ENCODE assay signal across 11 cellular contexts in the genomic region with DNA sequence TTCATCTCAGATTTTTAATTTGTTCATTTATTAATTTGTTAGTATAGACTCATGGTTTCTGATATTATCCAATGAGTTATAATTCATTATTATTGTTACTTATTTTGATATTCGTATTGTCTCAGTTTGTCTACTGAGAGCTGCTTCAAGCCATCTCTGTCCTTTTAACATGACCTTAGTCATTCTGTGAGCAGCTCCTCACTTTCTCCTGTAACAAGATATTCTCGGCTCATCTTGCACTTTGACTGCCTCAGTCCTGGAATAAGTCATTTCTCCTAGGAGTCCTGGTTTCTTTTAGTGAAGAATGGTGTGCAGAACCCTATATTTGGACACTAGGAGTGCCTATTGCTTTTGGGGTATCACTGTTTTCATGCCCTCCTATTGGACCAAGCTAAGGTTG. TPM values are rescaled to one million over a fixed set of nuclear protein-coding genes. Genes with fewer than 3 reads are reported as not detected.
DNase-seq lines count a peak whose midpoint lies in the region; ATAC-seq and TF ChIP-seq lines count a peak whose summit lies in the region.
"Had no signal": no experiment of that assay in that cellular context is flagged by ENCODE, and none has a peak within 500 bp of the region (broad histone marks: within the 10 kb centered on the region; RNA-seq: fewer than 3 reads in every experiment).

No MANE protein-coding gene starts in this region.

- H3K9me3 ChIP-seq in mesenchymal stem cell (ENCODE audit: control insufficient read depth, low read length) = no peaks in the 10 kb centered on the region
- no peaks in the 10 kb centered on the region for H3K9me3 ChIP-seq in OCI-LY7 (ENCODE audit: low read length)

- POLR2A ChIA-PET in OCI-LY7 (lab: Charles Lee) = no interaction called here

- in situ Hi-C loops in ACHN (cut with HindIII; ENCODE audit: low pct_ligation_motif_present, low pct_unique_long_range_greater_than_20kb, low sequenced_read_pairs) = no loop called here
- in situ Hi-C loops in brain microvascular endothelial cell (cut with HindIII; ENCODE audit: low pct_ligation_motif_present, low sequenced_read_pairs) = no loop called here

- H2AK5ac ChIP-seq in mesenchymal stem cell (ENCODE audit: low read length, severe bottlenecking) = no peak overlapping the region

- H3K36me3 ChIP-seq in brain microvascular endothelial cell (replicated peaks) = peaks cover 24% of the 10 kb centered on the region
- peaks cover 34 to 52% of the 10 kb centered on the region in 2 experiments for H3K36me3 ChIP-seq in mesenchymal stem cell (ENCODE audit: control insufficient read depth in 1 of 2, insufficient read depth in 2 of 2, low read depth in 1 of 2, low read length in 2 of 2)
- H3K36me3 ChIP-seq in OCI-LY7 (ENCODE audit: insufficient read depth, low read length) = peaks cover 81% of the 10 kb centered on the region

- no peak overlapping the region for H3K4ac ChIP-seq in mesenchymal stem cell (ENCODE audit: low read depth in 1 of 2, low read length in 2 of 2)

- no peak overlapping the region for H3K4me3 ChIP-seq in brain microvascular endothelial cell (ENCODE audit: low read depth, low read length)
- H3K4me3 ChIP-seq in mesenchymal stem cell (ENCODE audit: insufficient read depth in 1 of 2, low read depth in 1 of 2, low read length in 2 of 2) = peak overlapping the region in 1 of 2 experiments; percentile 53
- H3K4me3 ChIP-seq in OCI-LY7 (ENCODE audit: low read depth, low read length, poor library complexity, severe bottlenecking) = no peak overlapping the region

- H3K4me2 ChIP-seq in mesenchymal stem cell (ENCODE audit: low read length, poor library complexity, severe bottlenecking) (no peak overlapping the region), OCI-LY7 (ENCODE audit: low read length) (no peak overlapping the region)

- H3K79me2 ChIP-seq in OCI-LY7 (ENCODE audit: insufficient read depth, low read depth, low read length) = peaks cover 25% of the 10 kb centered on the region; the same call in 1 of the 2 replicates

- no TSS peak for BruUV-seq in OCI-LY7 (replicated peaks; lab: Mats Ljungman, UMichigan)

- no peak overlapping the region for H2BK12ac ChIP-seq in mesenchymal stem cell (ENCODE audit: low read length in 2 of 2)

- H3K79me1 ChIP-seq in mesenchymal stem cell (replicated peaks; ENCODE audit: low read length, poor library complexity, severe bottlenecking) = peaks cover 35% of the 10 kb centered on the region

- ATAC-seq in HG02610 (IDR thresholded peaks at IDR 0.05; ENCODE audit: unreplicated experiment) = no peak

- no peak overlapping the region for H4K8ac ChIP-seq in mesenchymal stem cell (ENCODE audit: low read length)

- peak overlapping the region; percentile 84 for H3K9ac ChIP-seq in mesenchymal stem cell (ENCODE audit: low read length)

- DNase-seq in ACHN (peak; percentile 23), HT1080 (ENCODE audit: low read depth) (peak; percentile 24), brain microvascular endothelial cell (no peak), mesenchymal stem cell (no peak), OCI-LY7 (ENCODE audit: low spot score) (no peak), inferior parietal cortex (ENCODE audit: extremely low spot score) (no peak), NCI-H2171 (lab: John Stamatoyannopoulos, UW) (no peak)
- DNase-seq: NCI-H1436 treated with DMSO at 0.1 percent for 48 hours, NCI-H774, small intestine had no signal

- H2AFZ ChIP-seq in mesenchymal stem cell (ENCODE audit: low read depth, low read length) = no peak overlapping the region
- H2AFZ ChIP-seq in OCI-LY7 (ENCODE audit: low read length) = no peak overlapping the region

- TF ChIP-seq CTCF in brain microvascular endothelial cell (IDR thresholded peaks at IDR 0.05; ENCODE audit: low read depth, low read length, missing control alignments) (no peak), OCI-LY7 (conservative IDR thresholded peaks at IDR 0.05; ENCODE audit: low read length) (no peak)

- CTCF ChIA-PET in OCI-LY7 (lab: Charles Lee; ENCODE audit: unreplicated experiment) = interaction anchor here (1.6 kb wide), 1 partner anchor 19 kb away, joined by 3 read pairs; no protein-coding TSS in a partner anchor

- H3K9me2 ChIP-seq in OCI-LY7 (ENCODE audit: insufficient read depth, low read length) = no peaks in the 10 kb centered on the region

- no peak overlapping the region for H2BK120ac ChIP-seq in mesenchymal stem cell (ENCODE audit: low read depth, low read length)

- no peak overlapping the region for H2BK15ac ChIP-seq in mesenchymal stem cell (ENCODE audit: low read depth, poor library complexity, severe bottlenecking)

- H3K23ac ChIP-seq in mesenchymal stem cell (ENCODE audit: low read length in 2 of 2) = no peak overlapping the region

- H4K91ac ChIP-seq in mesenchymal stem cell (ENCODE audit: low read length) = no peak overlapping the region

- intact Hi-C loops in OCI-LY7 (cut with micrococcal nuclease; ENCODE audit: unreplicated experiment) = no loop called here

- no peaks in the 10 kb centered on the region for H3K27me3 ChIP-seq in brain microvascular endothelial cell (replicated peaks)
- no peaks in the 10 kb centered on the region for H3K27me3 ChIP-seq in mesenchymal stem cell (ENCODE audit: control insufficient read depth in 1 of 2, insufficient read depth in 1 of 2, low read length in 2 of 2)

- H3K27ac ChIP-seq in brain microvascular endothelial cell (peak overlapping the region; percentile 98), mesenchymal stem cell (ENCODE audit: low read length, poor library complexity, severe bottlenecking) (no peak overlapping the region), OCI-LY7 (ENCODE audit: low read depth, low read length, poor library complexity, severe bottlenecking) (no peak overlapping the region)

- H3K14ac ChIP-seq in mesenchymal stem cell (ENCODE audit: low read length in 2 of 2) = no peak overlapping the region

- no peak overlapping the region for H3K18ac ChIP-seq in mesenchymal stem cell (ENCODE audit: low read depth in 1 of 2, low read length in 2 of 2)

- WGBS in mesenchymal stem cell = 93% methylated on average over 2 of the region's 2 CpGs

- no peak overlapping the region for H2BK5ac ChIP-seq in mesenchymal stem cell (ENCODE audit: low read depth, low read length, poor library complexity, severe bottlenecking)

- H4K20me1 ChIP-seq in OCI-LY7 (ENCODE audit: insufficient read depth, low read length) = no peaks in the 10 kb centered on the region

- H3K4me1 ChIP-seq in mesenchymal stem cell (ENCODE audit: control insufficient read depth, insufficient read depth, low read depth, low read length) (peaks cover 17% of the 10 kb centered on the region), OCI-LY7 (ENCODE audit: insufficient read depth, low read length, poor library complexity, severe bottlenecking) (no peaks in the 10 kb centered on the region)

RNA-seq across cellular contexts. Expression of a gene that starts 13.2 kb away (rescaled TPM):
- 49.9 and 56.6 TPM in 2 replicates for total RNA-seq in HT1080 (2014; rRNA removed; shearing (Covaris generic))
- polyA plus RNA-seq in HT1080 (2015; cell fraction: cytosol; rRNA removed) = 57.8 and 61.7 TPM in 2 replicates
- polyA plus RNA-seq in HT1080 (2015; cell fraction: nucleus; rRNA removed) = 98.2 and 121 TPM in 2 replicates
- 23.1 TPM for polyA plus RNA-seq in mesenchymal stem cell (2013, experiment 1 of 2)
- polyA plus RNA-seq in mesenchymal stem cell (2013, experiment 2 of 2) = 25.2 TPM
- total RNA-seq in OCI-LY7 (2014; rRNA removed; shearing (Covaris generic)) = 18.0 and 19.4 TPM in 2 replicates
- total RNA-seq in OCI-LY7 (2022) = 37.7 and 49.6 TPM in 2 replicates

Comparison
In these comparisons a context has a peak if more than half of its experiments do, and no peak if none do; other contexts are left out.
1. DNase-seq: peak in ACHN (single experiment) and HT1080 (single experiment); none in brain microvascular endothelial cell (single experiment), mesenchymal stem cell (single experiment), OCI-LY7 (single experiment), inferior parietal cortex (single experiment) and NCI-H2171 (single experiment).